ENCODE assay signal across 8 cellular contexts in the genomic region with DNA sequence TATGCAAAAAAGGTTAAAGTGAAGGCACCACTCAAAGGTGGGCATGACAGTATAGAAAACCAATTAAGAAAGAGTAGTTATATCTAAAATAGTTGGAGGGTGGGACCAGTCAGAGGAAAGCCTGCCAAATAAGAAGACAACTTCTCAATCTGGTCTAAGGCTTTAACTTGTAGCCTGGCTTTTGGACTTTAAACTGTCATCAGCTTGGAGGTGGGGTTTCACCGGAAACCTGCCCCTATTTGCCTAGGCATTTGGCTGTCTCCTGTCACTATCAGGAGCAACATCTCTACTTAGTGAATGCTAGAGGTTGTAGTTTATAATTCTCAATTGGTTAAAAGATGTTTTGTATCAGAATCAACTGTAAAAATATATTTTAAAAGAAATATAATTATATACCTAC.
"Had no signal": no experiment of that assay in that cellular context is flagged by ENCODE, and none has a peak within 500 bp of the region (broad histone marks: within the 10 kb centered on the region; RNA-seq: fewer than 3 reads in every experiment).

No MANE protein-coding gene starts in this region.

- ATAC-seq: GM12878 had no signal

- H3K4me3 ChIP-seq: GM12878 had no signal

- DNase-seq: GDM1, GF-D8 had no signal

- FAIRE-seq: G401.6, GM12878, GM12891, GM12892, GM18507, GM19239 had no signal
